Comparison of ENCODE assay signal across 20 cellular contexts in the genomic region with DNA sequence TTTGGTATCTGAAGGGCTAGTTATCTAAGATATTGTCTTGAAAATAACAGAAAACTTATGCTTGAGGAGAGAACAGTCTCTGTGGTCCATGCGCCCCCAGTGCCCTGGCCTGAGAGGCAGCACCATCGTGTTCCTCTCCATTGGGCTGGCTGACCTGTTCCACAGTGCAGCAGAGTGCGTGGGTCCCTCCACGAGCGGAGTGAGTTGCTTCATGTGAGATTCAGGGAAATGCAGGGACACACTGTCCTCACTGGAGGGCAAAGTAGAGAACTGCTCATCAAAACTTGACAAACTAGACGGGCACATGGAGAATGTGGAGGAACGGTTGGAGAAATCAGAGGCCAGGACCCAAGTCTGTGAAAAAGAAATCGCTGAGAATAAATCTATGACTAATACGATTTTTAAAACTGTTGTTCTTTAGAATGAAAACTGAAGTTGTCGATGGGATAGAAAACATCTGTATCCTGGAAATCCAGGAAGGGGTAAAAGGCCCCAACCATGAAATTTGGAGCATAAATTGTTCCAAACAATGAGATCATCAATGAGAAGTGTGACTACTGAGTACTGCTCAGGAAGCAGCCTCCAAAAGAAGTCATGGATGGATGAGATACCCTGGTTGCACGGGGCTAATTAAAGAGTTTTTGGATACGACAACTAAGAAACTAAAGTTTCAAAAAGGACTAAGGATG. TPM values are rescaled to one million over a fixed set of nuclear protein-coding genes. Genes with fewer than 3 reads are reported as not detected.
DNase-seq lines count a peak whose midpoint lies in the region; ATAC-seq and TF ChIP-seq lines count a peak whose summit lies in the region.
"Had no signal": no experiment of that assay in that cellular context is flagged by ENCODE, and none has a peak within 500 bp of the region (broad histone marks: within the 10 kb centered on the region; RNA-seq: fewer than 3 reads in every experiment).

No MANE protein-coding gene starts in this region.

- no peak for DNase-seq in stimulated activated naive CD8-positive, alpha-beta T cell treated with anti-CD3 and anti-CD28 coated beads, Interleukin-15, Interleukin-2, amounts not matched to agents 100 U/mL and 50 U/mL, for 24 hours
- no peak for DNase-seq in ascending aorta (ENCODE audit: low spot score in 2 of 2)
- no peak for DNase-seq in NCI-H226
- DNase-seq in NCI-H1930 (lab: John Stamatoyannopoulos, UW) = no peak
- DNase-seq in OCI-LY7 (ENCODE audit: low spot score) = no peak
- DNase-seq: activated CD4-positive, alpha-beta memory T cell treated with anti-CD3 and anti-CD28 coated beads, Interleukin-2, amount 10 ng/mL, durations not matched to agents 7 days and 5 days; activated naive CD4-positive, alpha-beta T cell treated with anti-CD3 and anti-CD28 coated beads for 36 hours; DMS79; Kasumi-1; mucosa of descending colon; NCI-H1092; NCI-H2029; NCI-H446; Peyer's patch; SK-N-SH; testis had no signal

- H3K4me1 ChIP-seq in ascending aorta = peaks cover 0 to 5% of the 10 kb centered on the region in 2 donors
- no peaks in the 10 kb centered on the region for H3K4me1 ChIP-seq in OCI-LY7 (ENCODE audit: insufficient read depth, low read length, poor library complexity, severe bottlenecking)
- H3K4me1 ChIP-seq: HAP-1, testis had no signal

- ATAC-seq in stimulated activated naive CD8-positive, alpha-beta T cell treated with anti-CD3 and anti-CD28 coated beads, Interleukin-15, Interleukin-2, amounts not matched to agents 100 U/mL and 50 U/mL, for 24 hours = no peak
- ATAC-seq: mucosa of descending colon had no signal

- no peak overlapping the region for H3K4me3 Mint-ChIP-seq in stimulated activated naive CD8-positive, alpha-beta T cell treated with anti-CD3 and anti-CD28 coated beads, Interleukin-15, Interleukin-2, amounts not matched to agents 100 ng/mL and 50 ng/mL, for 24 hours
- H3K4me3 Mint-ChIP-seq in nephron = no peak overlapping the region
- H3K4me3 Mint-ChIP-seq: activated CD4-positive, alpha-beta memory T cell treated with anti-CD3 and anti-CD28 coated beads, Interleukin-2, amount 10 ng/mL, durations not matched to agents 7 days and 5 days; activated naive CD4-positive, alpha-beta T cell treated with anti-CD3 and anti-CD28 coated beads for 36 hours; T-helper 2 cell treated with Interferon-gamma antibody and Interleukin-4, amounts not matched to agents 5 μg/mL and 100 μg/mL, for 36 hours had no signal

- no TSS peak for BruUV-seq in OCI-LY7 (replicated peaks; lab: Mats Ljungman, UMichigan)

- CTCF ChIA-PET in OCI-LY7 (lab: Charles Lee; ENCODE audit: unreplicated experiment) = no interaction called here

- POLR2A ChIA-PET in OCI-LY7 (lab: Charles Lee) = interaction anchor here (0.5 to 1.5 kb wide), 4 partner anchors 10 to 304 kb away, joined by 3 to 4 read pairs (median 4); no protein-coding TSS in a partner anchor

- H3K36me3 ChIP-seq in ascending aorta (peaks cover 8 to 34% of the 10 kb centered on the region in 2 donors), OCI-LY7 (ENCODE audit: insufficient read depth, low read length) (peaks cover 76% of the 10 kb centered on the region)

- H3K27ac ChIP-seq in ascending aorta (peak overlapping the region; percentile 50 to 53), OCI-LY7 (ENCODE audit: low read depth, low read length, poor library complexity, severe bottlenecking) (no peak overlapping the region)
- H3K27ac ChIP-seq: testis had no signal

- peaks cover 49% of the 10 kb centered on the region for H3K36me3 Mint-ChIP-seq in stimulated activated naive CD8-positive, alpha-beta T cell treated with anti-CD3 and anti-CD28 coated beads, Interleukin-15, Interleukin-2, amounts not matched to agents 100 ng/mL and 50 ng/mL, for 24 hours (ENCODE audit: low read depth)
- peaks cover 49% of the 10 kb centered on the region for H3K36me3 Mint-ChIP-seq in nephron (ENCODE audit: low read depth)

- H3K9me2 ChIP-seq in OCI-LY7 (ENCODE audit: insufficient read depth, low read length) = no peaks in the 10 kb centered on the region
- H3K9me2 ChIP-seq: SK-N-SH had no signal

- no peak for TF ChIP-seq CTCF in ascending aorta (IDR thresholded peaks at IDR 0.05)
- no peak for TF ChIP-seq CTCF in nephron (IDR thresholded peaks at IDR 0.05; ENCODE audit: unreplicated experiment in 3 of 3)
- no peak for TF ChIP-seq CTCF in OCI-LY7 (conservative IDR thresholded peaks at IDR 0.05; ENCODE audit: low read length)

- no peaks in the 10 kb centered on the region for H3K79me2 ChIP-seq in OCI-LY7 (ENCODE audit: insufficient read depth, low read depth, low read length)

- H3K27ac Mint-ChIP-seq in stimulated activated naive CD8-positive, alpha-beta T cell treated with anti-CD3 and anti-CD28 coated beads, Interleukin-15, Interleukin-2, amounts not matched to agents 100 ng/mL and 50 ng/mL, for 24 hours = peak overlapping the region; percentile 12
- peak overlapping the region in 2 of 3 experiments; percentile 20 to 51 for H3K27ac Mint-ChIP-seq in nephron
- H3K27ac Mint-ChIP-seq: activated CD4-positive, alpha-beta memory T cell treated with anti-CD3 and anti-CD28 coated beads, Interleukin-2, amount 10 ng/mL, durations not matched to agents 7 days and 5 days; T-helper 2 cell treated with Interferon-gamma antibody and Interleukin-4, amounts not matched to agents 5 μg/mL and 100 μg/mL, for 36 hours had no signal

- H3K9me3 ChIP-seq in ascending aorta (no peaks in the 10 kb centered on the region), OCI-LY7 (ENCODE audit: low read length) (no peaks in the 10 kb centered on the region)
- H3K9me3 ChIP-seq: HAP-1, mucosa of descending colon, Peyer's patch, SK-N-SH, testis had no signal

- H2AFZ ChIP-seq in OCI-LY7 (ENCODE audit: low read length) = no peak overlapping the region

- H3K27me3 ChIP-seq in ascending aorta = no peaks in the 10 kb centered on the region
- H3K27me3 ChIP-seq: Peyer's patch, testis had no signal

- peaks cover 14% of the 10 kb centered on the region for H3K4me1 Mint-ChIP-seq in stimulated activated naive CD8-positive, alpha-beta T cell treated with anti-CD3 and anti-CD28 coated beads, Interleukin-15, Interleukin-2, amounts not matched to agents 100 ng/mL and 50 ng/mL, for 24 hours (ENCODE audit: low read depth)
- H3K4me1 Mint-ChIP-seq in nephron = peaks cover 15% of the 10 kb centered on the region

- no peaks in the 10 kb centered on the region for H3K27me3 Mint-ChIP-seq in stimulated activated naive CD8-positive, alpha-beta T cell treated with anti-CD3 and anti-CD28 coated beads, Interleukin-15, Interleukin-2, amounts not matched to agents 100 ng/mL and 50 ng/mL, for 24 hours
- H3K27me3 Mint-ChIP-seq in nephron (ENCODE audit: low read depth) = no peaks in the 10 kb centered on the region
- H3K27me3 Mint-ChIP-seq: activated CD4-positive, alpha-beta memory T cell treated with anti-CD3 and anti-CD28 coated beads, Interleukin-2, amount 10 ng/mL, durations not matched to agents 7 days and 5 days had no signal

- H4K20me1 ChIP-seq in OCI-LY7 (ENCODE audit: insufficient read depth, low read length) = no peaks in the 10 kb centered on the region

- no peak overlapping the region for H3K4me2 ChIP-seq in OCI-LY7 (ENCODE audit: low read length)
- H3K4me2 ChIP-seq: SK-N-SH had no signal

- intact Hi-C loops in ascending aorta (cut with DNase I) (no loop called here), OCI-LY7 (cut with micrococcal nuclease; ENCODE audit: unreplicated experiment) (no loop called here)

- H3K4me3 ChIP-seq in ascending aorta (no peak overlapping the region), OCI-LY7 (ENCODE audit: low read depth, low read length, poor library complexity, severe bottlenecking) (no peak overlapping the region)
- H3K4me3 ChIP-seq: HAP-1, mucosa of descending colon, Peyer's patch, testis had no signal

- no peaks in the 10 kb centered on the region for H3K9me3 Mint-ChIP-seq in stimulated activated naive CD8-positive, alpha-beta T cell treated with anti-CD3 and anti-CD28 coated beads, Interleukin-15, Interleukin-2, amounts not matched to agents 100 ng/mL and 50 ng/mL, for 24 hours
- H3K9me3 Mint-ChIP-seq in nephron = no peaks in the 10 kb centered on the region
- H3K9me3 Mint-ChIP-seq: activated CD4-positive, alpha-beta memory T cell treated with anti-CD3 and anti-CD28 coated beads, Interleukin-2, amount 10 ng/mL, durations not matched to agents 7 days and 5 days; activated naive CD4-positive, alpha-beta T cell treated with anti-CD3 and anti-CD28 coated beads for 36 hours; T-helper 2 cell treated with Interferon-gamma antibody and Interleukin-4, amounts not matched to agents 5 μg/mL and 100 μg/mL, for 36 hours had no signal

RNA-seq across cellular contexts. Expression of a gene that starts 58.1 kb away (rescaled TPM):
- 26.8 TPM for total RNA-seq in ascending aorta
- 59.4 and 68.1 TPM in 2 replicates for total RNA-seq in OCI-LY7 (2014; rRNA removed; shearing (Covaris generic))
- total RNA-seq in OCI-LY7 (2022) = 51.6 and 65.5 TPM in 2 replicates
